ENCODE assay signal across 12 cellular contexts in the genomic region with DNA sequence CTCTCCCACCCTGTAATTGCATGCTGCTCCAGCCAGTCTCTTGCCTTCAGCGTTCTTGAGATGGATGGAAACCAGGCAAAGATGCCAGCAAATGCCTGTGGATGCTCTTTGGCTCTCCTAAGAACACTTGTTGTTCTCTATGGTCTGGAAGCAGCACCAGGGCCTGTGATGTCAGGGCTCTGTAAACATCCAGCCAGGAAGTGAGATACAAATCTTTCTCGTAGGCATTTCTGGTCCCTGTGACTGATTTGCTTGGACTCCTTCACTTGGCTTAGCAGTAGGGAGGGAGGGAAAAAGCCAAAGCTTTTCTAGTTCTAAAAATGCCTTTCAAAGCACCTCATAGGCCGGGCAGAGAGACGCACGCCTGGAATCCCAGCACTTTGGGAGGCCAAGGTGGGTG.
DNase-seq lines count a peak whose midpoint lies in the region; ATAC-seq and TF ChIP-seq lines count a peak whose summit lies in the region.
"Had no signal": no experiment of that assay in that cellular context is flagged by ENCODE, and none has a peak within 500 bp of the region (broad histone marks: within the 10 kb centered on the region; RNA-seq: fewer than 3 reads in every experiment).

No MANE protein-coding gene starts in this region.

- no peaks in the 10 kb centered on the region for H3K9me2 ChIP-seq in OCI-LY7 (ENCODE audit: insufficient read depth, low read length)

- no TSS peak for BruUV-seq in OCI-LY7 (replicated peaks; lab: Mats Ljungman, UMichigan)

- intact Hi-C loops in left cardiac atrium (cut with DNase I) (loop anchor here in 1 of 2 donors (5.0 kb wide), 1 partner anchor 505 kb away; no protein-coding TSS in a partner anchor), adrenal gland (cut with DNase I) (loop anchor here in 1 of 2 donors (10.0 kb wide), 1 partner anchor 558 kb away; no protein-coding TSS in a partner anchor), OCI-LY7 (cut with micrococcal nuclease; ENCODE audit: unreplicated experiment) (loop anchor here (10.0 kb wide), 1 partner anchor 258 kb away; the partner anchor contains the start of gene JMJD1C)

- H3K4me3 ChIP-seq in rectal smooth muscle tissue (ENCODE audit: low read length) (no peak overlapping the region), adrenal gland (no peak overlapping the region), OCI-LY7 (ENCODE audit: low read depth, low read length, poor library complexity, severe bottlenecking) (no peak overlapping the region)
- H3K4me3 ChIP-seq: GM12878, SK-N-MC had no signal

- H3K4me2 ChIP-seq in OCI-LY7 (ENCODE audit: low read length): no peak overlapping the region

- H3K4me1 ChIP-seq in rectal smooth muscle tissue (ENCODE audit: control insufficient read depth, insufficient read depth, low read length) (peaks cover 5% of the 10 kb centered on the region), adrenal gland (replicated peaks in 1 of 2) (no peaks in the 10 kb centered on the region), OCI-LY7 (ENCODE audit: insufficient read depth, low read length, poor library complexity, severe bottlenecking) (no peaks in the 10 kb centered on the region)

- H3K9ac ChIP-seq in rectal smooth muscle tissue (ENCODE audit: low read length): no peak overlapping the region

- CTCF ChIA-PET in OCI-LY7 (lab: Charles Lee; ENCODE audit: unreplicated experiment): interaction anchor here (0.6 kb wide), 1 partner anchor 730 kb away, joined by 3 read pairs; no protein-coding TSS in a partner anchor

- peak overlapping the region; percentile 52 for H3K27ac ChIP-seq in rectal smooth muscle tissue (ENCODE audit: low read depth, low read length)
- peak overlapping the region in 1 of 5 donors; percentile 22 for H3K27ac ChIP-seq in adrenal gland
- H3K27ac ChIP-seq in OCI-LY7 (ENCODE audit: low read depth, low read length, poor library complexity, severe bottlenecking): no peak overlapping the region
- H3K27ac ChIP-seq: SK-N-MC had no signal

- no peak overlapping the region for H2AFZ ChIP-seq in OCI-LY7 (ENCODE audit: low read length)

- ATAC-seq in left cardiac atrium: peak; percentile 52 to 79
- ATAC-seq in HG03159 (IDR thresholded peaks at IDR 0.05; ENCODE audit: unreplicated experiment): no peak
- ATAC-seq: GM12878; natural killer cell treated with Interleukin-12 subunit alpha and Interleukin-12 subunit beta and Interleukin-15 and Interleukin-18, amount 100 ng/mL, for 72 hours had no signal

- WGBS in adrenal gland, 4 donors: 39 to 59% (median 42%) methylated on average over 5 of the region's 5 CpGs

- TF ChIP-seq CTCF in adrenal gland (IDR thresholded peaks at IDR 0.05): no peak
- no peak for TF ChIP-seq CTCF in OCI-LY7 (conservative IDR thresholded peaks at IDR 0.05; ENCODE audit: low read length)

- DNase-seq in ELF-1 (ENCODE audit: low read depth, low spot score): peak; percentile 56
- peak; percentile 82 for DNase-seq in amniotic epithelial cell (ENCODE audit: low read depth)
- peak; percentile 51 for DNase-seq in left cardiac atrium
- DNase-seq in adrenal gland: no peak
- DNase-seq in OCI-LY7 (ENCODE audit: low spot score): no peak
- DNase-seq in GM19240 (ENCODE audit: insufficient read length, low spot score): no peak
- DNase-seq: head of caudate nucleus had no signal

- H3K36me3 ChIP-seq in rectal smooth muscle tissue (ENCODE audit: control insufficient read depth, insufficient read depth, low read length) (no peaks in the 10 kb centered on the region), adrenal gland (replicated peaks in 1 of 2) (no peaks in the 10 kb centered on the region), OCI-LY7 (ENCODE audit: insufficient read depth, low read length) (no peaks in the 10 kb centered on the region)

- H3K27me3 ChIP-seq in rectal smooth muscle tissue (ENCODE audit: control insufficient read depth, insufficient read depth, low read length): no peaks in the 10 kb centered on the region
- no peaks in the 10 kb centered on the region for H3K27me3 ChIP-seq in adrenal gland

- POLR2A ChIA-PET in OCI-LY7 (lab: Charles Lee): interaction anchor here (1.0 to 1.5 kb wide), 2 partner anchors 18 to 556 kb away, joined by 3 to 5 read pairs; no protein-coding TSS in a partner anchor

- no peaks in the 10 kb centered on the region for H4K20me1 ChIP-seq in OCI-LY7 (ENCODE audit: insufficient read depth, low read length)

- TF ChIP-seq POLR2A in adrenal gland (IDR thresholded peaks at IDR 0.05): no peak

- no peaks in the 10 kb centered on the region for H3K79me2 ChIP-seq in OCI-LY7 (ENCODE audit: insufficient read depth, low read depth, low read length)

- H3K9me3 ChIP-seq in adrenal gland (replicated peaks in 1 of 3): no peaks in the 10 kb centered on the region
- no peaks in the 10 kb centered on the region for H3K9me3 ChIP-seq in OCI-LY7 (ENCODE audit: low read length)

Comparison
In these comparisons a context has a peak if more than half of its experiments do, and no peak if none do; other contexts are left out.
1. DNase-seq: peak in ELF-1 (single experiment), amniotic epithelial cell (single experiment) and left cardiac atrium (single experiment); none in adrenal gland (0 of 7), OCI-LY7 (single experiment) and GM19240 (single experiment).